9 cellular contexts compared by ENCODE assay signal in genomic region chr6:139371421-139372253, GRCh38. TPM values are rescaled to one million over a fixed set of nuclear protein-coding genes. Genes with fewer than 3 reads are reported as not detected.
DNase-seq lines count a peak whose midpoint lies in the region; ATAC-seq and TF ChIP-seq lines count a peak whose summit lies in the region.
"Had no signal": no experiment of that assay in that cellular context is flagged by ENCODE, and none has a peak within 500 bp of the region (broad histone marks: within the 10 kb centered on the region; RNA-seq: fewer than 3 reads in every experiment).

No MANE protein-coding gene starts in this region.

- DNase-seq in DMS79 treated with DMSO at 0.1 percent for 48 hours (lab: John Stamatoyannopoulos, UW) (peak; percentile 45), DMS79 (lab: John Stamatoyannopoulos, UW) (no peak), T-cell (no peak), fibroblast of villous mesenchyme (ENCODE audit: low read depth) (peak; percentile 85), NCI-H345 treated with DMSO at 0.1 percent for 48 hours (lab: John Stamatoyannopoulos, UW; ENCODE audit: unreplicated experiment) (no peak), NK-92 (lab: John Stamatoyannopoulos, UW; ENCODE audit: unreplicated experiment) (no peak)
- DNase-seq: NCI-H1930 had no signal

- H3K4me1 Mint-ChIP-seq in T-cell = peaks cover 53 to 65% (median 56%) of the 10 kb centered on the region in 3 donors

- H3K27ac Mint-ChIP-seq in T-cell = peak overlapping the region; percentile 97 to 99

- peak overlapping the region in 14 of 21 experiments; percentile 89 to 99 (median 97) for H3K27ac ChIP-seq in skin epidermis

- CTCF ChIA-PET in T-cell (lab: Charles Lee) = interaction anchor here (0.6 to 4.8 kb wide), 10 partner anchors 48 to 584 kb away, joined by 3 to 66 read pairs (median 4); partner anchors contain the start of gene TXLNB (in 2 of the 2)

- ATAC-seq in T-cell (replicated peaks in 1 of 4) (no peak), HG03025 (IDR thresholded peaks at IDR 0.05; ENCODE audit: low FRiP score, unreplicated experiment) (no peak)

- peak overlapping the region; percentile 98 for H3K4me3 ChIP-seq in fibroblast of villous mesenchyme (ENCODE audit: low read depth, low read length)
- H3K4me3 ChIP-seq in skin epidermis = peak overlapping the region; percentile 68 to 99 (median 79)

- peak overlapping the region; percentile 99 to 100 (median 99) for H3K4me3 Mint-ChIP-seq in T-cell

- no peak for TF ChIP-seq CTCF in fibroblast of villous mesenchyme (IDR thresholded peaks at IDR 0.05; ENCODE audit: insufficient read depth, low read depth, low read length)

- peaks cover 29% of the 10 kb centered on the region for H3K36me3 Mint-ChIP-seq in T-cell

- H3K27me3 Mint-ChIP-seq in T-cell = no peaks in the 10 kb centered on the region

- POLR2A ChIA-PET in T-cell (lab: Charles Lee) = interaction anchor here (0.6 to 1.2 kb wide), 6 partner anchors 48 to 258 kb away, joined by 3 to 4 read pairs (median 3); no protein-coding TSS in a partner anchor

- H3K9me3 Mint-ChIP-seq in T-cell = no peaks in the 10 kb centered on the region

RNA-seq across cellular contexts. Expression of gene CITED2, which starts 2.8 kb away (rescaled TPM):
- 100 to 1,000 TPM; 108 to 145 (median 134) TPM for total RNA-seq in T-cell
- total RNA-seq in fibroblast of villous mesenchyme = 297 and 793 TPM in 2 replicates

Comparison
In these comparisons a context has a peak if more than half of its experiments do, and no peak if none do; other contexts are left out.
1. DNase-seq: peak in DMS79 treated with DMSO at 0.1 percent for 48 hours (single experiment) and fibroblast of villous mesenchyme (single experiment); none in DMS79 (single experiment), T-cell (0 of 34), NCI-H345 treated with DMSO at 0.1 percent for 48 hours (single experiment) and NK-92 (single experiment).